26 cellular contexts compared by ENCODE assay signal in the genomic region with DNA sequence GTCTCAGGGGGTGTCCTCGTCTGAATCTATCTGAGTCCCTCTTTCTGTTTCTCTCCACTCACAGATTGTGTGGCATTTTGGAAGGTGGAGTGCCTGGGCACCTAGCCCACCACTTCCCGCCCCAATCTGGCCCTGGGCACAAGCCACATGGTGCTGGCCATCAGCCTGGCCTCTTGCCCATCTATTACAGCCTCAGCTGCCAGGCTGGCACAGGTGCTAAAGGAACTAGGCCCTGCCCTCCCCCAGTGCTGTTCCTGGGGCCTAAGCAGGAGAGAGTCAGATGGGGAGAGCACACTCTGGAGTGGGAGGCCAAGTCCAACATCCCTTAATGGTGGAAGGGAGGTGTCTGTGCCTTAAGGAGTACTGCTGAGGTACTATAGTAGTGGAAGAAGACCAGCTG. TPM values are rescaled to one million over a fixed set of nuclear protein-coding genes. Genes with fewer than 3 reads are reported as not detected.
A peak's percentile ranks its signal among the peaks of the same experiment; 100 is the strongest.
DNase-seq lines count a peak whose midpoint lies in the region; ATAC-seq, FAIRE-seq and TF ChIP-seq lines count a peak whose summit lies in the region.
"Had no signal": no experiment of that assay in that cellular context is flagged by ENCODE, and none has a peak within 500 bp of the region (broad histone marks: within the 10 kb centered on the region; RNA-seq: fewer than 3 reads in every experiment).

No MANE protein-coding gene starts in this region.

- no peaks in the 10 kb centered on the region for H3K79me2 ChIP-seq in HepG2 (ENCODE audit: insufficient read depth, low read length)

- peaks cover 0 to 4% (median 0%) of the 10 kb centered on the region in 4 donors for H3K4me1 ChIP-seq in right lobe of liver
- 0 out of 2 replicates have a peak, but pooled peaks cover 6% of the 10 kb centered on the region for H3K4me1 ChIP-seq in HepG2 (ENCODE audit: insufficient read depth, low read length)
- H3K4me1 ChIP-seq: A549, BE2C had no signal

- H2AFZ ChIP-seq in HepG2 (ENCODE audit: low read length): no peak overlapping the region

- ATAC-seq in right lobe of liver: peak; percentile 50 to 68 (median 60)
- ATAC-seq in HepG2: no peak
- no peak for ATAC-seq in stimulated activated naive CD8-positive, alpha-beta T cell treated with anti-CD3 and anti-CD28 coated beads, Interleukin-15, Interleukin-2, amounts not matched to agents 100 U/mL and 50 U/mL, for 24 hours
- ATAC-seq: A549, GM12878, natural killer cell, PC-3 had no signal

- POLR2A ChIA-PET in HepG2 (lab: Yijun Ruan, JAX): no interaction called here

- H3K36me3 ChIP-seq in right lobe of liver (no peaks in the 10 kb centered on the region), HepG2 (replicated peaks in 1 of 2; ENCODE audit: control insufficient read depth in 1 of 2, insufficient read depth in 2 of 2, low read length in 2 of 2) (no peaks in the 10 kb centered on the region)
- H3K36me3 ChIP-seq: BE2C, upper lobe of left lung had no signal

- H3K4me3 ChIP-seq in right lobe of liver: no peak overlapping the region
- H3K4me3 ChIP-seq in HepG2 (replicated peaks in 1 of 3; ENCODE audit: insufficient read depth in 1 of 3, low read depth in 2 of 3, low read length in 3 of 3): no peak overlapping the region
- H3K4me3 ChIP-seq: A549, GM12878, skin epidermis, upper lobe of left lung had no signal

- no peak overlapping the region for H3K9ac ChIP-seq in HepG2 (ENCODE audit: insufficient read depth, low read depth, low read length)

- H3K9me3 ChIP-seq in right lobe of liver (no peaks in the 10 kb centered on the region), HepG2 (ENCODE audit: low read length) (no peaks in the 10 kb centered on the region)
- H3K9me3 ChIP-seq: A549, BE2C, upper lobe of left lung had no signal

- TF ChIP-seq CTCF in right lobe of liver (IDR thresholded peaks at IDR 0.05) (no peak), HepG2 (CRISPR knock-in tag; IDR thresholded peaks at IDR 0.05) (no peak)

- CTCF ChIA-PET in HepG2 (lab: Yijun Ruan, JAX; ENCODE audit: low intra/inter-chr PET ratio, low total read pairs): no interaction called here

- H3K27ac ChIP-seq in right lobe of liver: no peak overlapping the region
- H3K27ac ChIP-seq in HepG2 (ENCODE audit: extremely low read length, insufficient read depth, low read length): no peak overlapping the region
- peak overlapping the region; percentile 64 for H3K27ac ChIP-seq in caudate nucleus (ENCODE audit: low read depth, low read length)
- H3K27ac ChIP-seq: A549, skin epidermis, upper lobe of left lung had no signal

- peak in 2 of 3 donors; percentile 33 to 75 for DNase-seq in right lobe of liver
- DNase-seq in HepG2 (ENCODE audit: low spot score): no peak
- DNase-seq in caudate nucleus (lab: John Stamatoyannopoulos, UW): peak in 2 of 61 donors; percentile 15 to 99
- DNase-seq in myocyte (ENCODE audit: low read depth): peak; percentile 86
- no peak for DNase-seq in HUDEP-2 (lab: John Stamatoyannopoulos, UW; ENCODE audit: unreplicated experiment in 76 of 76)
- DNase-seq in NCI-H345 (lab: John Stamatoyannopoulos, UW): no peak
- DNase-seq in globus pallidus (ENCODE audit: low spot score): no peak
- DNase-seq in stimulated activated naive CD8-positive, alpha-beta T cell treated with anti-CD3 and anti-CD28 coated beads, Interleukin-15, Interleukin-2, amounts not matched to agents 100 U/mL and 50 U/mL, for 24 hours: no peak
- DNase-seq: activated CD4-positive, alpha-beta T cell treated with anti-CD3 and anti-CD28 coated beads, Interleukin-2, amount 50 U/mL, for 1 hour; anterior cingulate cortex; BE2C; DMS79 treated with DMSO at 0.1 percent for 48 hours; H7; MV-4-11; natural killer cell; NCI-H1930; NCI-H510A; PC-3; posterior cingulate gyrus; SHP77; T1000; upper lobe of left lung had no signal

- no peak for TF ChIP-seq EP300 in HepG2 (IDR thresholded peaks at IDR 0.05; ENCODE audit: low read depth in 2 of 2, low read length in 2 of 2)
- TF ChIP-seq EP300 in HepG2 (CRISPR knock-in tag; IDR thresholded peaks at IDR 0.05; ENCODE audit: borderline replicate concordance): no peak

- BruUV-seq in HepG2 (replicated peaks; lab: Mats Ljungman, UMichigan): no TSS peak

- WGBS in right lobe of liver (ENCODE audit: insufficient coverage, low coverage, low lambda C conversion rate, missing lambda C conversion rate): 60% methylated on average over 1 of the region's 2 CpGs
- WGBS in HepG2 (ENCODE audit: low lambda C conversion rate): 7% methylated on average over 2 of the region's 2 CpGs

- intact Hi-C loops in right lobe of liver (cut with DNase I): no loop called here
- intact Hi-C loops in HepG2 (cut with micrococcal nuclease; ENCODE audit: unreplicated experiment): no loop called here

- no peaks in the 10 kb centered on the region for H4K20me1 ChIP-seq in HepG2 (ENCODE audit: insufficient read depth, low read length)

- no peak overlapping the region for H3K4me2 ChIP-seq in HepG2 (ENCODE audit: low read depth, low read length)
- H3K4me2 ChIP-seq: A549 had no signal

- in situ Hi-C loops in HepG2 (cut with HindIII; ENCODE audit: extremely low pct_ligation_motif_present, low pct_unique_long_range_greater_than_20kb): no loop called here

- TF ChIP-seq POLR2A in right lobe of liver (IDR thresholded peaks at IDR 0.05) (no peak), HepG2 (IDR thresholded peaks at IDR 0.05; ENCODE audit: insufficient read depth in 1 of 2, low read depth in 2 of 2, low read length in 2 of 2) (no peak)

- no peak for TF ChIP-seq RAD21 in HepG2 (CRISPR knock-in tag; IDR thresholded peaks at IDR 0.05)

- H3K27me3 ChIP-seq in right lobe of liver (peaks cover 0 to 7% of the 10 kb centered on the region in 2 donors), HepG2 (ENCODE audit: control insufficient read depth in 1 of 2, insufficient read depth in 2 of 2, low read length in 2 of 2) (peaks cover 19 to 60% of the 10 kb centered on the region in 2 experiments; a peak in 4 of 5 replicates)

- no peak for FAIRE-seq in HepG2 (lab: Jason Lieb, UNC)
- FAIRE-seq: A549, GM12878 had no signal

RNA-seq across cellular contexts. Expression of gene CALCOCO1, which starts 8.3 kb away (rescaled TPM):
- total RNA-seq in right lobe of liver (10 to 100 TPM; 25.4 to 53.7 (median 34.2) TPM), HepG2 (2016; rRNA removed; fragmentation: Illumina TruSeq; extraction: Trizol) (4.9 and 7.7 TPM in 2 replicates), myocyte (147 and 173 TPM in 2 replicates)
- total RNA-seq in HepG2 (2016; cell fraction: cytosol; rRNA removed; fragmentation: Illumina TruSeq; extraction: Trizol; ENCODE audit: low read depth): 0.81 and 0.88 TPM in 2 replicates
- total RNA-seq in HepG2 (2016; cell fraction: insoluble cytoplasmic fraction; rRNA removed; fragmentation: Illumina TruSeq; extraction: Trizol): 5.4 and 6.9 TPM in 2 replicates
- 1.0 and 1.4 TPM in 2 replicates for total RNA-seq in HepG2 (2016; cell fraction: membrane; rRNA removed; fragmentation: Illumina TruSeq; extraction: Trizol)
- 10.7 and 11.7 TPM in 2 replicates for total RNA-seq in HepG2 (2016; cell fraction: nucleus; rRNA removed; fragmentation: Illumina TruSeq; extraction: Trizol)
- 47.7 and 57.2 TPM in 2 replicates for polyA plus RNA-seq in HepG2 (2011; rRNA removed)
- polyA plus RNA-seq in HepG2 (2011; cell fraction: cytosol; rRNA removed): 19.0 and 25.5 TPM in 2 replicates
- polyA plus RNA-seq in HepG2 (2011; cell fraction: nucleus; rRNA removed): 439 and 465 TPM in 2 replicates
- polyA plus RNA-seq in HepG2 (2012): 33.3 and 36.8 TPM in 2 replicates
- 0.11 and 0.44 TPM in 2 replicates for polyA plus RNA-seq in HepG2 (2016; cell fraction: cytosol; fragmentation: Illumina TruSeq; extraction: Trizol; ENCODE audit: low read depth)
- 3.8 and 4.3 TPM in 2 replicates for polyA plus RNA-seq in HepG2 (2016; cell fraction: insoluble cytoplasmic fraction; fragmentation: Illumina TruSeq; extraction: Trizol; ENCODE audit: low read depth)
- polyA plus RNA-seq in HepG2 (2016; cell fraction: membrane; fragmentation: Illumina TruSeq; extraction: Trizol; ENCODE audit: low read depth): 0.77 and 1.1 TPM in 2 replicates
- polyA plus RNA-seq in HepG2 (2016; cell fraction: nucleus; fragmentation: Illumina TruSeq; extraction: Trizol; ENCODE audit: insufficient read depth, low read depth): 21.6 and 24.3 TPM in 2 replicates
- 53.0 and 73.1 TPM in 2 replicates for polyA minus RNA-seq in HepG2 (2011; rRNA and poly(A)+ RNA removed; ENCODE audit: low replicate concordance)
- polyA minus RNA-seq in HepG2 (2011; cell fraction: cytosol; rRNA and poly(A)+ RNA removed): 5.3 and 6.5 TPM in 2 replicates
- 71.2 and 84.0 TPM in 2 replicates for polyA minus RNA-seq in HepG2 (2011; cell fraction: nucleus; rRNA and poly(A)+ RNA removed)
- 239 TPM for polyA plus RNA-seq in myocyte (2012)

RNA-seq across cellular contexts. Expression of gene CISTR, which starts 16.2 kb away (rescaled TPM):
- total RNA-seq in right lobe of liver (not detected), HepG2 (2016; rRNA removed; fragmentation: Illumina TruSeq; extraction: Trizol) (not detected in 2 replicates), myocyte (not detected in 2 replicates)
- not detected in 2 replicates for total RNA-seq in HepG2 (2016; cell fraction: cytosol; rRNA removed; fragmentation: Illumina TruSeq; extraction: Trizol; ENCODE audit: low read depth)
- total RNA-seq in HepG2 (2016; cell fraction: insoluble cytoplasmic fraction; rRNA removed; fragmentation: Illumina TruSeq; extraction: Trizol): not detected in 2 replicates
- total RNA-seq in HepG2 (2016; cell fraction: membrane; rRNA removed; fragmentation: Illumina TruSeq; extraction: Trizol): not detected in 2 replicates
- not detected in 2 replicates for total RNA-seq in HepG2 (2016; cell fraction: nucleus; rRNA removed; fragmentation: Illumina TruSeq; extraction: Trizol)
- not detected in 2 replicates for polyA plus RNA-seq in HepG2 (2011; rRNA removed)
- polyA plus RNA-seq in HepG2 (2011; cell fraction: cytosol; rRNA removed): not detected in 2 replicates
- polyA plus RNA-seq in HepG2 (2011; cell fraction: nucleus; rRNA removed): not detected in 2 replicates
- polyA plus RNA-seq in HepG2 (2012): not detected in 2 replicates
- not detected in 2 replicates for polyA plus RNA-seq in HepG2 (2016; cell fraction: cytosol; fragmentation: Illumina TruSeq; extraction: Trizol; ENCODE audit: low read depth)
- polyA plus RNA-seq in HepG2 (2016; cell fraction: insoluble cytoplasmic fraction; fragmentation: Illumina TruSeq; extraction: Trizol; ENCODE audit: low read depth): not detected in 2 replicates
- not detected in 2 replicates for polyA plus RNA-seq in HepG2 (2016; cell fraction: membrane; fragmentation: Illumina TruSeq; extraction: Trizol; ENCODE audit: low read depth)
- polyA plus RNA-seq in HepG2 (2016; cell fraction: nucleus; fragmentation: Illumina TruSeq; extraction: Trizol; ENCODE audit: insufficient read depth, low read depth): not detected in 2 replicates
- not detected in 2 replicates for polyA minus RNA-seq in HepG2 (2011; rRNA and poly(A)+ RNA removed; ENCODE audit: low replicate concordance)
- polyA minus RNA-seq in HepG2 (2011; cell fraction: cytosol; rRNA and poly(A)+ RNA removed): not detected in 2 replicates
- not detected in 2 replicates for polyA minus RNA-seq in HepG2 (2011; cell fraction: nucleus; rRNA and poly(A)+ RNA removed)
- polyA plus RNA-seq in myocyte (2012): not detected
- total RNA-seq: epithelial cell of proximal tubule, GM12878, H7, natural killer cell, PC-3, upper lobe of left lung had no signal
- polyA plus RNA-seq: A549 had no signal

RNA-seq across cellular contexts. Expression of gene ATP5MC2, which starts 59.7 kb away (rescaled TPM):
- total RNA-seq in right lobe of liver: 100 to 1,000 TPM; 122 to 160 (median 135) TPM
- 230 and 280 TPM in 2 replicates for total RNA-seq in HepG2 (2016; rRNA removed; fragmentation: Illumina TruSeq; extraction: Trizol)
- 151 and 157 TPM in 2 replicates for total RNA-seq in HepG2 (2016; cell fraction: cytosol; rRNA removed; fragmentation: Illumina TruSeq; extraction: Trizol; ENCODE audit: low read depth)
- 232 and 280 TPM in 2 replicates for total RNA-seq in HepG2 (2016; cell fraction: insoluble cytoplasmic fraction; rRNA removed; fragmentation: Illumina TruSeq; extraction: Trizol)
- 204 and 221 TPM in 2 replicates for total RNA-seq in HepG2 (2016; cell fraction: membrane; rRNA removed; fragmentation: Illumina TruSeq; extraction: Trizol)
- 76.9 and 91.1 TPM in 2 replicates for total RNA-seq in HepG2 (2016; cell fraction: nucleus; rRNA removed; fragmentation: Illumina TruSeq; extraction: Trizol)
- 257 and 310 TPM in 2 replicates for polyA plus RNA-seq in HepG2 (2011; rRNA removed)
- 284 and 385 TPM in 2 replicates for polyA plus RNA-seq in HepG2 (2011; cell fraction: cytosol; rRNA removed)
- 86.5 and 86.7 TPM in 2 replicates for polyA plus RNA-seq in HepG2 (2011; cell fraction: nucleus; rRNA removed)
- 317 and 363 TPM in 2 replicates for polyA plus RNA-seq in HepG2 (2012)
- polyA plus RNA-seq in HepG2 (2016; cell fraction: cytosol; fragmentation: Illumina TruSeq; extraction: Trizol; ENCODE audit: low read depth): 221 and 241 TPM in 2 replicates
- 345 and 371 TPM in 2 replicates for polyA plus RNA-seq in HepG2 (2016; cell fraction: insoluble cytoplasmic fraction; fragmentation: Illumina TruSeq; extraction: Trizol; ENCODE audit: low read depth)
- polyA plus RNA-seq in HepG2 (2016; cell fraction: membrane; fragmentation: Illumina TruSeq; extraction: Trizol; ENCODE audit: low read depth): 262 and 271 TPM in 2 replicates
- 159 and 177 TPM in 2 replicates for polyA plus RNA-seq in HepG2 (2016; cell fraction: nucleus; fragmentation: Illumina TruSeq; extraction: Trizol; ENCODE audit: insufficient read depth, low read depth)
- polyA minus RNA-seq in HepG2 (2011; rRNA and poly(A)+ RNA removed; ENCODE audit: low replicate concordance): 938 and 2,113 TPM in 2 replicates
- polyA minus RNA-seq in HepG2 (2011; cell fraction: cytosol; rRNA and poly(A)+ RNA removed): 149 and 170 TPM in 2 replicates
- polyA minus RNA-seq in HepG2 (2011; cell fraction: nucleus; rRNA and poly(A)+ RNA removed): 81.6 and 93.6 TPM in 2 replicates
- 411 and 520 TPM in 2 replicates for total RNA-seq in myocyte
- polyA plus RNA-seq in myocyte (2012): 434 TPM

Comparison
In these comparisons a context has a peak if more than half of its experiments do, and no peak if none do; other contexts are left out.
1. ATAC-seq: peak in right lobe of liver (4 of 4); none in HepG2 (single experiment) and stimulated activated naive CD8-positive, alpha-beta T cell treated with anti-CD3 and anti-CD28 coated beads, Interleukin-15, Interleukin-2, amounts not matched to agents 100 U/mL and 50 U/mL, for 24 hours (single experiment).
2. DNase-seq: peak in right lobe of liver (2 of 3) and myocyte (single experiment); none in HepG2 (single experiment), HUDEP-2 (0 of 76), NCI-H345 (single experiment), globus pallidus (single experiment) and stimulated activated naive CD8-positive, alpha-beta T cell treated with anti-CD3 and anti-CD28 coated beads, Interleukin-15, Interleukin-2, amounts not matched to agents 100 U/mL and 50 U/mL, for 24 hours (single experiment).